ENCODE assay signal across 27 cellular contexts in genomic region chr1:242670019-242670418, GRCh38.
"Had no signal": no experiment of that assay in that cellular context is flagged by ENCODE, and none has a peak within 500 bp of the region (broad histone marks: within the 10 kb centered on the region; RNA-seq: fewer than 3 reads in every experiment).

No MANE protein-coding gene starts in this region.

- H3K27me3 ChIP-seq: colonic mucosa, esophagus muscularis mucosa, heart right ventricle, right lobe of liver, thyroid gland, vagina had no signal

- H3K27me3 Mint-ChIP-seq: stimulated activated naive CD8-positive, alpha-beta T cell treated with anti-CD3 and anti-CD28 coated beads, Interleukin-15, amount 100 ng/mL, for 72 hours had no signal

- H3K36me3 ChIP-seq: colonic mucosa, esophagus muscularis mucosa, heart right ventricle, lower lobe of right lung, right lobe of liver, thyroid gland, vagina had no signal

- H3K27ac Mint-ChIP-seq: naive thymus-derived CD4-positive, alpha-beta T cell; nephron progenitor cell; stimulated activated naive CD8-positive, alpha-beta T cell treated with anti-CD3 and anti-CD28 coated beads, Interleukin-15, amount 100 ng/mL, for 72 hours had no signal

- H3K9me3 Mint-ChIP-seq: nephron progenitor cell had no signal

- H3K4me1 ChIP-seq: colonic mucosa, esophagus muscularis mucosa, heart right ventricle, lower lobe of right lung, right lobe of liver, thyroid gland, vagina had no signal

- H3K4me3 Mint-ChIP-seq: naive thymus-derived CD4-positive, alpha-beta T cell; nephron progenitor cell; stimulated activated naive CD8-positive, alpha-beta T cell treated with anti-CD3 and anti-CD28 coated beads, Interleukin-15, amount 100 ng/mL, for 72 hours had no signal

- ATAC-seq: heart right ventricle; left colon; left ventricle myocardium superior; lower lobe of right lung; naive thymus-derived CD4-positive, alpha-beta T cell; right lobe of liver; stimulated activated naive CD8-positive, alpha-beta T cell treated with anti-CD3 and anti-CD28 coated beads, Interleukin-15, amount 100 ng/mL, for 72 hours had no signal

- H3K4me3 ChIP-seq: colonic mucosa, esophagus muscularis mucosa, heart right ventricle, lower lobe of right lung, right lobe of liver, thyroid gland, vagina had no signal

- H3K36me3 Mint-ChIP-seq: naive thymus-derived CD4-positive, alpha-beta T cell had no signal

- H3K9me3 ChIP-seq: colonic mucosa, esophagus muscularis mucosa, lower lobe of right lung, right lobe of liver, thyroid gland, vagina had no signal

- H3K4me1 Mint-ChIP-seq: naive thymus-derived CD4-positive, alpha-beta T cell; stimulated activated naive CD8-positive, alpha-beta T cell treated with anti-CD3 and anti-CD28 coated beads, Interleukin-15, amount 100 ng/mL, for 72 hours had no signal

- H3K27ac ChIP-seq: colonic mucosa, esophagus muscularis mucosa, heart right ventricle, lower lobe of right lung, right lobe of liver, thyroid gland, vagina had no signal

- DNase-seq: colonic mucosa; dermis blood vessel endothelial cell; effector memory CD4-positive, alpha-beta T cell; foreskin melanocyte; glutamatergic neuron; heart right ventricle; hippocampal formation; islet precursor cell; kidney glomerular epithelial cell; left colon; left ventricle myocardium superior; lower lobe of right lung; midbrain; naive thymus-derived CD4-positive, alpha-beta T cell; nephron progenitor cell; nucleus accumbens; right lobe of liver; small intestine; stimulated activated CD4-positive, alpha-beta T cell treated with anti-CD3 and anti-CD28 coated beads, Interleukin-15, amount 100 ng/mL, for 24 hours; stimulated activated CD4-positive, alpha-beta T cell treated with anti-CD3 and anti-CD28 coated beads, Interleukin-4, amount 100 ng/mL, for 1 hour; stimulated activated CD8-positive, alpha-beta memory T cell treated with anti-CD3 and anti-CD28 coated beads, Interleukin-4, amount 100 ng/mL, for 48 hours; stimulated activated naive CD4-positive, alpha-beta T cell; stimulated activated naive CD8-positive, alpha-beta T cell treated with anti-CD3 and anti-CD28 coated beads, Interleukin-15, amount 100 ng/mL, for 72 hours; thyroid gland; trophoblast cell had no signal
